ENCODE assay signal across 8 cellular contexts in the genomic region with DNA sequence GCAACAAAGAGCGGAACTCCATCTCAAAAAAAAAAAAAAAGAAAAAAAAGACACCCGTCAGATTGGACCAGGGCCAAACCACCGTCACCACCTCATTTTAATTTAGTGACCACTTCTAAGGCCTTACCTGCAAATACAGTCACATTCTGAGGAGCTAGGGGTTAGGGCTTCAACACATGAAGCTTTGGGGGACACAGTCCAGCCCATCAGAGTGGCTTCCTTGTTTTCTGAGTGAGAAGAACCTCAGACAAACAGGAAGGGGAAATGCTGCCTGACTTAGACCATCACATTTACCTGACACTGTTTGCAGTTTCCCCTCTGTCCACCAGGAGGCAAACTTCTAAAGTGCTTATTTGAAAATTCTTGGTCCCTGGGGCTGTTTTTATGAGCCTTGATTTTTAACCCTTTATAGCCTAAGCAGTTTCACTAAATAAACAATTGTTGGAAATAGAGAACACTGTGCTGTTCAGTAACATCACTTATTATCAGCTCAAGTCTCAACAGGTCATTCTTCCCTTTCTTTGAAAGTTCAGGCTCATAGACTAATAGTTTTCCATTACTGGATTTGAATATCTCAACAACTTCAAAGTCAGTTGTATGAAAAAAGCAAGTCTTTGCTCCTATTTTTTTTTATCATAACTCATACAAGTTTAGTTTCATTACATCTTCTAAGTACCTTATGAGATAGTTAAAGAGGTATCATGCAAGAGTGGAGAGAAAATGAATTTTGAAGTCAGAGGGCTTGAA.
DNase-seq lines count a peak whose midpoint lies in the region; ATAC-seq and TF ChIP-seq lines count a peak whose summit lies in the region.

No MANE protein-coding gene starts in this region.

- H3K4me3 ChIP-seq in OCI-LY1 (ENCODE audit: low read depth, low read length, poor library complexity, severe bottlenecking) (no peak overlapping the region), epithelial cell of esophagus (ENCODE audit: low read length) (no peak overlapping the region)
- H3K4me3 ChIP-seq in naive thymus-derived CD4-positive, alpha-beta T cell (ENCODE audit: low read length) = peak overlapping the region; percentile 31

- no peak overlapping the region for H2AFZ ChIP-seq in OCI-LY1 (ENCODE audit: low read length)

- peaks cover 0 to 4% (median 0%) of the 10 kb centered on the region in 11 donors for H3K9me3 Mint-ChIP-seq in naive thymus-derived CD4-positive, alpha-beta T cell

- CTCF ChIA-PET in naive thymus-derived CD4-positive, alpha-beta T cell (lab: Charles Lee) = interaction anchor here (1.6 to 1.8 kb wide), 2 partner anchors 216 to 298 kb away, joined by 4 to 9 read pairs; no protein-coding TSS in a partner anchor

- intact Hi-C loops in naive thymus-derived CD4-positive, alpha-beta T cell (cut with micrococcal nuclease) = loop anchor here (1.0 to 2.0 kb wide), 7 partner anchors 14 to 448 kb away; a partner anchor contains a TSS

- H3K36me3 ChIP-seq in OCI-LY1 (ENCODE audit: insufficient read depth, low read length) = no peaks in the 10 kb centered on the region
- H3K36me3 ChIP-seq in naive thymus-derived CD4-positive, alpha-beta T cell (ENCODE audit: control insufficient read depth in 2 of 3, insufficient read depth in 3 of 3, low read length in 3 of 3) = no peaks in the 10 kb centered on the region

- no peak overlapping the region for H3K27ac ChIP-seq in OCI-LY1 (ENCODE audit: low read depth, low read length, poor library complexity, severe bottlenecking)
- H3K27ac ChIP-seq in naive thymus-derived CD4-positive, alpha-beta T cell (ENCODE audit: low read depth, low read length) = no peak overlapping the region

- TF ChIP-seq POLR2A in GM18505 (IDR thresholded peaks at IDR 0.05; ENCODE audit: borderline replicate concordance, extremely low read depth, insufficient read depth, insufficient read length) = no peak

- H3K27ac Mint-ChIP-seq in naive thymus-derived CD4-positive, alpha-beta T cell = peak overlapping the region; percentile 56 to 90 (median 83)

- H3K27me3 Mint-ChIP-seq in naive thymus-derived CD4-positive, alpha-beta T cell = no peaks in the 10 kb centered on the region

- no peak overlapping the region for H3K9ac ChIP-seq in OCI-LY1 (ENCODE audit: low read length)

- peak overlapping the region; percentile 19; the same call in 1 of the 2 replicates for H3K4me2 ChIP-seq in OCI-LY1 (ENCODE audit: low read length)

- no peaks in the 10 kb centered on the region for H3F3A ChIP-seq in OCI-LY1 (ENCODE audit: insufficient read depth, low read length)

- POLR2A ChIA-PET in naive thymus-derived CD4-positive, alpha-beta T cell (lab: Charles Lee) = no interaction called here

- peak overlapping the region in 7 of 10 donors; percentile 46 to 60 (median 56) for H3K4me3 Mint-ChIP-seq in naive thymus-derived CD4-positive, alpha-beta T cell

- no peaks in the 10 kb centered on the region for H3K9me3 ChIP-seq in OCI-LY1 (ENCODE audit: low read length)
- no peaks in the 10 kb centered on the region for H3K9me3 ChIP-seq in naive thymus-derived CD4-positive, alpha-beta T cell (ENCODE audit: control insufficient read depth in 2 of 3, low read length in 3 of 3)

- TF ChIP-seq CTCF in OCI-LY1 (IDR thresholded peaks at IDR 0.05; ENCODE audit: low read length) (peak; percentile 79), epithelial cell of esophagus (IDR thresholded peaks at IDR 0.05; ENCODE audit: insufficient read depth, low read depth, low read length, missing control alignments) (peak; percentile 92)

- DNase-seq in AG08395 (ENCODE audit: low spot score) = peak; percentile 81
- DNase-seq in activated CD8-positive, alpha-beta memory T cell treated with anti-CD3 and anti-CD28 coated beads, Interleukin-2, amount 50 U/mL, for 4 hours = peak; percentile 53
- peak; percentile 69 for DNase-seq in epithelial cell of esophagus (ENCODE audit: low read depth)
- DNase-seq in naive thymus-derived CD4-positive, alpha-beta T cell = peak; percentile 27 to 82 (median 69)
- DNase-seq in superior temporal gyrus (ENCODE audit: extremely low spot score) = peak; percentile 87

- ATAC-seq in GM18505 (IDR thresholded peaks at IDR 0.05; ENCODE audit: unreplicated experiment) = peak; percentile 56
- peak; percentile 67 for ATAC-seq in HG03460 (IDR thresholded peaks at IDR 0.05; ENCODE audit: unreplicated experiment)
- peak; percentile 92 for ATAC-seq in naive thymus-derived CD4-positive, alpha-beta T cell

- 0 out of 2 replicates have a peak, but pooled peaks cover 3% of the 10 kb centered on the region for H3K27me3 ChIP-seq in OCI-LY1 (ENCODE audit: insufficient read depth, low read length)
- H3K27me3 ChIP-seq in naive thymus-derived CD4-positive, alpha-beta T cell (ENCODE audit: control insufficient read depth in 2 of 2, insufficient read depth in 2 of 2, low read length in 2 of 2) = no peaks in the 10 kb centered on the region

- H3K4me1 Mint-ChIP-seq in naive thymus-derived CD4-positive, alpha-beta T cell = peaks cover 4 to 27% (median 20%) of the 10 kb centered on the region in 7 donors

- H3K9me2 ChIP-seq in OCI-LY1 (ENCODE audit: low read depth, low read length) = no peaks in the 10 kb centered on the region

- no peaks in the 10 kb centered on the region for H3K36me3 Mint-ChIP-seq in naive thymus-derived CD4-positive, alpha-beta T cell

- no peaks in the 10 kb centered on the region for H3K79me2 ChIP-seq in OCI-LY1 (ENCODE audit: insufficient read depth, low read length)

- H4K20me1 ChIP-seq in OCI-LY1 (ENCODE audit: insufficient read depth, low read length) = no peaks in the 10 kb centered on the region

- peaks cover 7% of the 10 kb centered on the region for H3K4me1 ChIP-seq in OCI-LY1 (ENCODE audit: insufficient read depth, low read length, severe bottlenecking)
- H3K4me1 ChIP-seq in naive thymus-derived CD4-positive, alpha-beta T cell (ENCODE audit: control insufficient read depth in 2 of 2, insufficient read depth in 2 of 2, low read length in 2 of 2) = peaks cover 15 to 22% of the 10 kb centered on the region in 2 donors
